ENCODE assay signal across 22 cellular contexts in genomic region chr13:24742986-24743385, GRCh38. TPM values are rescaled to one million over a fixed set of nuclear protein-coding genes. Genes with fewer than 3 reads are reported as not detected.
DNase-seq lines count a peak whose midpoint lies in the region; FAIRE-seq and TF ChIP-seq lines count a peak whose summit lies in the region.
"Had no signal": no experiment of that assay in that cellular context is flagged by ENCODE, and none has a peak within 500 bp of the region (broad histone marks: within the 10 kb centered on the region; RNA-seq: fewer than 3 reads in every experiment).

No MANE protein-coding gene starts in this region.

- peaks cover 44% of the 10 kb centered on the region for H3K27me3 ChIP-seq in BLaER1
- peaks cover 34 to 45% (median 42%) of the 10 kb centered on the region in 11 experiments for H3K27me3 ChIP-seq in BLaER1 treated with 17β-estradiol and CSF1 and Interleukin-3, amounts not matched to agents 10 nM and 100 nM
- no peaks in the 10 kb centered on the region for H3K27me3 ChIP-seq in MG63

- H3K9ac ChIP-seq in BLaER1 = no peak overlapping the region
- no peak overlapping the region for H3K9ac ChIP-seq in BLaER1 treated with 17β-estradiol and CSF1 and Interleukin-3, amounts not matched to agents 10 nM and 100 nM
- H3K9ac ChIP-seq: GM23248 had no signal

- H3K36me3 Mint-ChIP-seq in nephron (ENCODE audit: low read depth) = no peaks in the 10 kb centered on the region
- H3K36me3 Mint-ChIP-seq: CD14-positive monocyte; CD4-positive, alpha-beta memory T cell had no signal

- DNase-seq in MG63 (peak; percentile 27), SK-N-DZ (ENCODE audit: low spot score) (no peak), RCC 7860 (ENCODE audit: low spot score) (no peak)
- no peak for DNase-seq in effector CD4-positive, alpha-beta T cell
- DNase-seq: ACHN; BE2C; Calu3; CD4-positive, alpha-beta memory T cell; EL; GM23248; HCEC 1CT had no signal

- H3K4me3 ChIP-seq in BLaER1 (no peak overlapping the region), MG63 (no peak overlapping the region)
- H3K4me3 ChIP-seq in BLaER1 treated with 17β-estradiol and CSF1 and Interleukin-3, amounts not matched to agents 10 nM and 100 nM = no peak overlapping the region
- H3K4me3 ChIP-seq: GM23248, K562 had no signal

- no peak for TF ChIP-seq CTCF in nephron (IDR thresholded peaks at IDR 0.05; ENCODE audit: unreplicated experiment in 3 of 3)

- H3K27ac Mint-ChIP-seq in nephron = peak overlapping the region in 1 of 3 experiments; percentile 44
- H3K27ac Mint-ChIP-seq: CD4-positive, alpha-beta memory T cell had no signal

- FAIRE-seq in RCC 7860 (lab: Jason Lieb, UNC) = no peak
- FAIRE-seq: A204.1, GM12891, GM18507, H54, K562 had no signal

- H3K9me3 ChIP-seq in BLaER1 (peaks cover 28% of the 10 kb centered on the region), MG63 (no peaks in the 10 kb centered on the region)
- peaks cover 21 to 28% (median 25%) of the 10 kb centered on the region in 11 experiments for H3K9me3 ChIP-seq in BLaER1 treated with 17β-estradiol and CSF1 and Interleukin-3, amounts not matched to agents 10 nM and 100 nM (replicated peaks in 1 of 11)
- H3K9me3 ChIP-seq: BE2C had no signal

- H4K20me1 ChIP-seq in BLaER1 = peaks cover 8% of the 10 kb centered on the region; the same call in 1 of the 2 replicates
- H4K20me1 ChIP-seq in BLaER1 treated with 17β-estradiol and CSF1 and Interleukin-3, amounts not matched to agents 10 nM and 100 nM = peaks cover 0 to 16% (median 0%) of the 10 kb centered on the region in 11 experiments; a peak in 6 of 22 replicates

- no peak overlapping the region for H3K27ac ChIP-seq in BLaER1
- no peak overlapping the region for H3K27ac ChIP-seq in BLaER1 treated with 17β-estradiol and CSF1 and Interleukin-3, amounts not matched to agents 10 nM and 100 nM
- H3K27ac ChIP-seq: GM23248 had no signal

- H3K27me3 Mint-ChIP-seq in nephron (ENCODE audit: low read depth) = peaks cover 60% of the 10 kb centered on the region

- no peaks in the 10 kb centered on the region for H3K9me3 Mint-ChIP-seq in nephron

- H3K4me1 ChIP-seq in BLaER1 = peaks cover 34% of the 10 kb centered on the region
- H3K4me1 ChIP-seq in BLaER1 treated with 17β-estradiol and CSF1 and Interleukin-3, amounts not matched to agents 10 nM and 100 nM = peaks cover 16 to 31% (median 22%) of the 10 kb centered on the region in 10 experiments
- H3K4me1 ChIP-seq: BE2C had no signal

- peak overlapping the region in 2 of 3 experiments; percentile 46 to 55 for H3K4me3 Mint-ChIP-seq in nephron
- H3K4me3 Mint-ChIP-seq: CD4-positive, alpha-beta memory T cell had no signal

- H3K36me3 ChIP-seq in BLaER1 = no peaks in the 10 kb centered on the region
- no peaks in the 10 kb centered on the region for H3K36me3 ChIP-seq in BLaER1 treated with 17β-estradiol and CSF1 and Interleukin-3, amounts not matched to agents 10 nM and 100 nM
- no peaks in the 10 kb centered on the region for H3K36me3 ChIP-seq in MG63
- H3K36me3 ChIP-seq: BE2C had no signal

- H3K4me2 ChIP-seq in BLaER1 = peak overlapping the region; percentile 77
- H3K4me2 ChIP-seq in BLaER1 treated with 17β-estradiol and CSF1 and Interleukin-3, amounts not matched to agents 10 nM and 100 nM = peak overlapping the region in 10 of 11 experiments; percentile 35 to 86 (median 75); a peak in 20 of 22 replicates

- peaks cover 35% of the 10 kb centered on the region for H3K4me1 Mint-ChIP-seq in nephron

RNA-seq across cellular contexts. Expression of gene RNF17, which starts 21.0 kb away (rescaled TPM):
- total RNA-seq in MG63 (2014; rRNA removed; shearing (Covaris generic); ENCODE audit: low replicate concordance) = not detected in 2 replicates
- polyA plus RNA-seq in SK-N-DZ (2014; cell fraction: cytosol; rRNA removed) = 0.07 and 0.29 TPM in 2 replicates
- 0.15 and 1.0 TPM in 2 replicates for polyA plus RNA-seq in SK-N-DZ (2014; cell fraction: nucleus; rRNA removed)
- total RNA-seq: Calu3; CD4-positive, alpha-beta memory T cell; G401; GM23248; HT-29 had no signal
- polyA plus RNA-seq: CD14-positive monocyte, GM23248 had no signal
